In the genomic region with DNA sequence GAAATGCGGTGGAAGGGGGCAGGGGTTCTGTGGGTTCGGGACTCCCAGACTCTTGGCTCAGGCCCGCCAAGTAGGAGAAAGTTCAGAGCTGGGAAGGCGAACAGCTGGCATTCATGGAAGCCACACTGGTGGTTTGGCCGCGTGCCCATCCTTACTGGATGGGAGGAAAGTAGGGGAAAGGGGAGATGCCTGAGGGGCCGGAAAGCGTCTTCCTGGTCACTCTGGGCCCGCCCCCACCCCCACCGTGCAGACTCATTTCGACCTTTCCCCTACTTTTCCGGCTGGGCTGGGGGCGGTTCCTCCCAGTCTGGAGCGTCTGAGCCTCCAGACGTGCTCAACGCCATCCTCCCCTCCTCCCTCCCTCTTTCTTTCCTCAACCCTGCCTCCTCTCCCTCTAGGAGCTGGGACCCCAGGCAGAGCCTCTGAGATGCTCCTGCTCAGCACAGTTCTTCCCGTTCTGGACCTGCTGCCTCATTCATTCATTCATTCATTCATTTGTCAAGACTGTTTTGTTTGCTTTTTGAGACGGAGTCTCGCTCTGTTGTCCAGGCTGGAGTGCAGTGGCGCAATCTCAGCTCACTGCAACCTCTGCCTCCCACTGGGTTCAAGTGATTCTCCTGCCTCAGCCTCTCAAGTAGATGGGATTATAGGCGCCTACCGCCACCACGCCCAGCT, we compare ENCODE assay signal across 7 cellular contexts. TPM values are rescaled to one million over a fixed set of nuclear protein-coding genes. Genes with fewer than 3 reads are reported as not detected.
A peak's percentile ranks its signal among the peaks of the same experiment; 100 is the strongest.
DNase-seq lines count a peak whose midpoint lies in the region; ATAC-seq and TF ChIP-seq lines count a peak whose summit lies in the region.

No MANE protein-coding gene starts in this region.

- H3K4me1 ChIP-seq in HAP-1: peaks cover 16% of the 10 kb centered on the region
- peaks cover 43 to 64% (median 46%) of the 10 kb centered on the region in 3 donors for H3K4me1 ChIP-seq in esophagus squamous epithelium
- peaks cover 11 to 16% of the 10 kb centered on the region in 2 donors for H3K4me1 ChIP-seq in mucosa of rectum (ENCODE audit: control insufficient read depth in 2 of 2, insufficient read depth in 2 of 2, low read length in 2 of 2)

- H3K9me3 ChIP-seq in HAP-1 (peaks cover 2% of the 10 kb centered on the region; the same call in 1 of the 2 replicates), esophagus squamous epithelium (no peaks in the 10 kb centered on the region), mucosa of rectum (ENCODE audit: control insufficient read depth in 2 of 2, low read length in 2 of 2) (no peaks in the 10 kb centered on the region)

- no peak overlapping the region for H3K4me3 ChIP-seq in HAP-1
- H3K4me3 ChIP-seq in esophagus squamous epithelium: peak overlapping the region in 1 of 4 donors; percentile 83
- peak overlapping the region; percentile 4 to 9 for H3K4me3 ChIP-seq in mucosa of rectum (ENCODE audit: low read length in 2 of 2)

- DNase-seq in HAP-1 (ENCODE audit: low spot score in 2 of 2) (peak; percentile 47 to 87), SHP77 treated with DMSO at 0.1 percent for 48 hours (lab: John Stamatoyannopoulos, UW) (peak; percentile 13), esophagus squamous epithelium (lab: John Stamatoyannopoulos, UW) (no peak)

- no peaks in the 10 kb centered on the region for H3K36me3 ChIP-seq in HAP-1 (replicated peaks)
- H3K36me3 ChIP-seq in esophagus squamous epithelium: peaks cover 0 to 49% (median 0%) of the 10 kb centered on the region in 3 donors
- H3K36me3 ChIP-seq in mucosa of rectum (ENCODE audit: control insufficient read depth in 2 of 2, insufficient read depth in 2 of 2, low read length in 2 of 2): no peaks in the 10 kb centered on the region

- H3K27me3 ChIP-seq in HAP-1 (ENCODE audit: low read depth) (peaks cover 22% of the 10 kb centered on the region), esophagus squamous epithelium (peaks cover 0 to 17% (median 0%) of the 10 kb centered on the region in 4 donors), mucosa of rectum (ENCODE audit: control insufficient read depth in 2 of 2, insufficient read depth in 2 of 2, low read length in 2 of 2) (peaks cover 0 to 4% of the 10 kb centered on the region in 2 donors)

- intact Hi-C loops in esophagus squamous epithelium (cut with DNase I): no loop called here

- WGBS in esophagus squamous epithelium, 2 donors: 19 to 21% methylated on average over 19 to 23 of the region's 23 CpGs

- peak overlapping the region; percentile 35 to 90 (median 50) for H3K27ac ChIP-seq in esophagus squamous epithelium
- peak overlapping the region in 1 of 2 donors; percentile 39 for H3K27ac ChIP-seq in mucosa of rectum (ENCODE audit: low read depth in 2 of 2, low read length in 2 of 2)

- in situ Hi-C loops in HAP-1 (cut with MboI; ENCODE audit: low sequenced_read_pairs): no loop called here

- no peak for TF ChIP-seq CTCF in esophagus squamous epithelium (IDR thresholded peaks at IDR 0.05)

- TF ChIP-seq POLR2A in esophagus squamous epithelium (IDR thresholded peaks at IDR 0.05): no peak

- no peak overlapping the region for H3K9ac ChIP-seq in mucosa of rectum (ENCODE audit: low read depth in 1 of 2, low read length in 2 of 2)

- ATAC-seq in GM21390 (IDR thresholded peaks at IDR 0.05; ENCODE audit: unreplicated experiment) (no peak), GM19467 (IDR thresholded peaks at IDR 0.05; ENCODE audit: unreplicated experiment) (no peak), HG03571 (IDR thresholded peaks at IDR 0.05; ENCODE audit: unreplicated experiment) (no peak)

RNA-seq across cellular contexts. Expression of a gene that starts 3.5 kb away (rescaled TPM):
- total RNA-seq in esophagus squamous epithelium: 10 to 100 TPM; 17.0 to 37.1 (median 19.2) TPM

RNA-seq across cellular contexts. Expression of a gene that starts 22.7 kb away (rescaled TPM):
- total RNA-seq in esophagus squamous epithelium: 10 to 100 TPM; 11.3 to 44.0 (median 26.0) TPM

RNA-seq across cellular contexts. Expression of a gene that starts 24.4 kb away (rescaled TPM):
- total RNA-seq in esophagus squamous epithelium: 1 to 10 TPM; 2.9 to 8.8 (median 4.4) TPM

RNA-seq across cellular contexts. Expression of a gene that starts 45.6 kb away (rescaled TPM):
- total RNA-seq in esophagus squamous epithelium: 10 to 100 TPM; 34.5 to 78.9 (median 61.7) TPM

RNA-seq across cellular contexts. Expression of a gene that starts 46.2 kb away (rescaled TPM):
- 100 to 1,000 TPM; 267 to 710 (median 400) TPM for total RNA-seq in esophagus squamous epithelium
